Comparison of ENCODE assay signal across 8 cellular contexts in genomic region chr16:4944333-4945281, GRCh38. TPM values are rescaled to one million over a fixed set of nuclear protein-coding genes. Genes with fewer than 3 reads are reported as not detected.
DNase-seq lines count a peak whose midpoint lies in the region; TF ChIP-seq lines count a peak whose summit lies in the region.

No MANE protein-coding gene starts in this region.

- H2AFZ ChIP-seq in hepatocyte, result no peak overlapping the region

- no peaks in the 10 kb centered on the region for H3K9me3 Mint-ChIP-seq in activated CD4-positive, alpha-beta T cell treated with anti-CD3 and anti-CD28 coated beads, Interleukin-2, amount 10 ng/mL, durations not matched to agents 7 days and 5 days

- no peaks in the 10 kb centered on the region for H3K4me1 Mint-ChIP-seq in activated CD4-positive, alpha-beta T cell treated with anti-CD3 and anti-CD28 coated beads, Interleukin-2, amount 10 ng/mL, durations not matched to agents 7 days and 5 days

- H3K9me3 ChIP-seq in adrenal gland (replicated peaks in 1 of 3) (no peaks in the 10 kb centered on the region), hepatocyte (ENCODE audit: low read depth) (no peaks in the 10 kb centered on the region)

- H3K36me3 ChIP-seq in adrenal gland (replicated peaks in 1 of 2) (no peaks in the 10 kb centered on the region), hepatocyte (replicated peaks; ENCODE audit: insufficient read depth, low read depth) (no peaks in the 10 kb centered on the region)

- POLR2A ChIA-PET in activated CD4-positive, alpha-beta T cell treated with anti-CD3 and anti-CD28 coated beads, Interleukin-2, amount 10 ng/mL, durations not matched to agents 7 days and 5 days (lab: Charles Lee), result no interaction called here

- peak in 1 of 2 donors; percentile 25 for TF ChIP-seq POLR2A in adrenal gland (IDR thresholded peaks at IDR 0.05)

- CTCF ChIA-PET in activated CD4-positive, alpha-beta T cell treated with anti-CD3 and anti-CD28 coated beads, Interleukin-2, amount 10 ng/mL, durations not matched to agents 7 days and 5 days (lab: Charles Lee), result interaction anchor here (0.5 kb wide), 1 partner anchor 138 kb away, joined by 4 read pairs; no protein-coding TSS in a partner anchor

- H3K79me2 ChIP-seq in hepatocyte, result no peaks in the 10 kb centered on the region

- H3K4me2 ChIP-seq in hepatocyte, result peak overlapping the region; percentile 57

- H3K4me3 Mint-ChIP-seq in activated CD4-positive, alpha-beta T cell treated with anti-CD3 and anti-CD28 coated beads, Interleukin-2, amount 10 ng/mL, durations not matched to agents 7 days and 5 days, result no peak overlapping the region

- H3K27ac ChIP-seq in adrenal gland, result peak overlapping the region; percentile 81 to 97 (median 87)
- peak overlapping the region; percentile 91 for H3K27ac ChIP-seq in hepatocyte
- H3K27ac ChIP-seq in skin epidermis, result peak overlapping the region in 20 of 21 experiments; percentile 12 to 87 (median 75)

- peaks cover 38% of the 10 kb centered on the region in 2 donors for H3K4me1 ChIP-seq in adrenal gland (replicated peaks in 1 of 2)
- H3K4me1 ChIP-seq in hepatocyte (ENCODE audit: insufficient read depth), result peaks cover 47% of the 10 kb centered on the region

- no peaks in the 10 kb centered on the region for H3K27me3 ChIP-seq in adrenal gland
- H3K27me3 ChIP-seq in hepatocyte, result no peaks in the 10 kb centered on the region

- H3K27ac Mint-ChIP-seq in activated CD4-positive, alpha-beta T cell treated with anti-CD3 and anti-CD28 coated beads, Interleukin-2, amount 10 ng/mL, durations not matched to agents 7 days and 5 days, result no peak overlapping the region

- no peaks in the 10 kb centered on the region for H3K9me2 ChIP-seq in hepatocyte (replicated peaks; ENCODE audit: insufficient read depth)

- TF ChIP-seq CTCF in adrenal gland (IDR thresholded peaks at IDR 0.05), result no peak
- TF ChIP-seq CTCF in hepatocyte (IDR thresholded peaks at IDR 0.05; ENCODE audit: poor library complexity), result no peak

- 23 to 65% (median 30%) methylated on average over 10 to 20 of the region's 20 CpGs for WGBS in adrenal gland, 4 donors
- WGBS in hepatocyte (ENCODE audit: low lambda C conversion rate, missing lambda C conversion rate), result 34% methylated on average over 18 of the region's 20 CpGs

- intact Hi-C loops in adrenal gland (cut with DNase I), result no loop called here

- no peaks in the 10 kb centered on the region for H3K36me3 Mint-ChIP-seq in activated CD4-positive, alpha-beta T cell treated with anti-CD3 and anti-CD28 coated beads, Interleukin-2, amount 10 ng/mL, durations not matched to agents 7 days and 5 days (ENCODE audit: low read depth)

- H3K4me3 ChIP-seq in adrenal gland (no peak overlapping the region), hepatocyte (no peak overlapping the region), skin epidermis (no peak overlapping the region)

- H4K20me1 ChIP-seq in hepatocyte (ENCODE audit: insufficient read depth, poor library complexity, severe bottlenecking), result no peaks in the 10 kb centered on the region

- peaks cover 3% of the 10 kb centered on the region for H3K27me3 Mint-ChIP-seq in activated CD4-positive, alpha-beta T cell treated with anti-CD3 and anti-CD28 coated beads, Interleukin-2, amount 10 ng/mL, durations not matched to agents 7 days and 5 days

- DNase-seq in EL (peak; percentile 98), NCI-H146 treated with DMSO at 0.1 percent for 48 hours (lab: John Stamatoyannopoulos, UW; ENCODE audit: unreplicated experiment) (peak; percentile 92), adrenal gland (peak; percentile 94 to 98 (median 96)), hepatocyte (ENCODE audit: low spot score) (peak; percentile 97)
- DNase-seq in activated CD4-positive, alpha-beta T cell treated with anti-CD3 and anti-CD28 coated beads, Interleukin-2, amount 10 ng/mL, durations not matched to agents 7 days and 5 days, result no peak
- no peak for DNase-seq in stimulated activated naive CD4-positive, alpha-beta T cell (lab: John Stamatoyannopoulos, UW)
- no peak for DNase-seq in activated CD4-positive, alpha-beta T cell treated with anti-CD3 and anti-CD28 coated beads, Interleukin-2, amount 50 U/mL, for 1 hour

RNA-seq across cellular contexts. Expression of gene PPL, which starts 7.7 kb away (rescaled TPM):
- total RNA-seq in adrenal gland (10 to 100 TPM in 7 of 8 donors, under 1 TPM in 1; 0.74 to 20.9 (median 16.3) TPM), hepatocyte (29.1 and 32.8 TPM in 2 replicates)
- polyA plus RNA-seq in adrenal gland (10 to 100 TPM in 1 of 3 donors, 1 to 10 TPM in 1, under 1 TPM in 1; 0.38 to 10.1 (median 4.8) TPM), hepatocyte (44.5 and 45.0 TPM in 2 replicates)
- not detected for total RNA-seq in activated CD4-positive, alpha-beta T cell treated with anti-CD3 and anti-CD28 coated beads, Interleukin-2, amount 10 ng/mL, durations not matched to agents 7 days and 5 days

RNA-seq across cellular contexts. Expression of gene SEC14L5, which starts 13.5 kb away (rescaled TPM):
- total RNA-seq in adrenal gland (1 to 10 TPM in 5 of 8 donors, under 1 TPM in 3; 0.12 to 1.8 (median 1.1) TPM), hepatocyte (0.20 and 3.5 TPM in 2 replicates)
- polyA plus RNA-seq in adrenal gland (under 1 TPM; 0.16 to 0.56 (median 0.51) TPM), hepatocyte (0.69 and 1.0 TPM in 2 replicates)
- not detected for total RNA-seq in activated CD4-positive, alpha-beta T cell treated with anti-CD3 and anti-CD28 coated beads, Interleukin-2, amount 10 ng/mL, durations not matched to agents 7 days and 5 days

Comparison
In these comparisons a context has a peak if more than half of its experiments do, and no peak if none do; other contexts are left out.
1. DNase-seq: peak in EL (single experiment), NCI-H146 treated with DMSO at 0.1 percent for 48 hours (single experiment), adrenal gland (7 of 7) and hepatocyte (single experiment); none in activated CD4-positive, alpha-beta T cell treated with anti-CD3 and anti-CD28 coated beads, Interleukin-2, amount 10 ng/mL, durations not matched to agents 7 days and 5 days (single experiment), stimulated activated naive CD4-positive, alpha-beta T cell (0 of 6) and activated CD4-positive, alpha-beta T cell treated with anti-CD3 and anti-CD28 coated beads, Interleukin-2, amount 50 U/mL, for 1 hour (single experiment).
2. Peak in every context shown above with its lines, with median percentiles within 50 percentile points of each other: H3K27ac ChIP-seq.